ENCODE assay signal across 32 cellular contexts in the genomic region with DNA sequence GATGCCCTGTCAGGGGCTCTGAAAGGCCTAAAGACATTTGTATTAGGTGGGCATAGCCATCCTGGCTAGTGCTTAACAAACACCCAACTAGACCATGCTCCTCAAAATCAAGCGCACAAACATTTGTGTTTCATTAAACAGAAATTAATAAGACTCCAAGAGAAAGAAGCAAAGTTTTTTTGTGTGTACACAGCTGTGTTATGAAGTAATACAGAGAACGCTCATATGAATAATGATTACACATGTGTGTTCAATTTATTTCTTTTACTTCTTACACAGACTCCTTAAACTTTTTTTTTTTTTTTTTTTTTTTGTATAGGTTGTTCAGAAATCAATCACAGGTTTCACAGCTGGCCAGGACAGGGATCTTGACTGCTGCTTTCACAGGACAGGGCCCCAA.
"Had no signal": no experiment of that assay in that cellular context is flagged by ENCODE, and none has a peak within 500 bp of the region (broad histone marks: within the 10 kb centered on the region; RNA-seq: fewer than 3 reads in every experiment).

No MANE protein-coding gene starts in this region.

- H3K36me3 ChIP-seq: neutrophil, right lobe of liver, spleen, suprapubic skin, tibial artery, transverse colon, upper lobe of right lung, uterus had no signal

- H3K36me3 Mint-ChIP-seq: naive thymus-derived CD8-positive, alpha-beta T cell; natural killer cell treated with Interleukin-12 subunit alpha and Interleukin-12 subunit beta and Interleukin-15 and Interleukin-18, amount 100 ng/mL, for 72 hours; type B pancreatic cell had no signal

- DNase-seq: naive thymus-derived CD8-positive, alpha-beta T cell; nephron progenitor cell; nucleus accumbens; posterior cingulate gyrus; psoas muscle; right cardiac atrium; right lobe of liver; spleen; stimulated activated CD4-positive, alpha-beta T cell treated with anti-CD3 and anti-CD28 coated beads, Interleukin-12 subunit alpha, Interleukin-12 subunit beta, amount 100 ng/mL, for 4 hours; stimulated activated CD4-positive, alpha-beta T cell treated with anti-CD3 and anti-CD28 coated beads, Interleukin-1b, Interleukin-23, amount 100 ng/mL, for 48 hours; stimulated activated CD4-positive, alpha-beta T cell treated with anti-CD3 and anti-CD28 coated beads, Interleukin-4, amount 100 ng/mL, for 1 hour; stimulated activated CD4-positive, alpha-beta T cell treated with anti-CD3 and anti-CD28 coated beads, Interleukin-4, amount 100 ng/mL, for 4 hours; stimulated activated CD8-positive, alpha-beta memory T cell treated with anti-CD3 and anti-CD28 coated beads, Interleukin-4, amount 100 ng/mL, for 48 hours; stimulated activated naive CD4-positive, alpha-beta T cell; stimulated activated naive CD8-positive, alpha-beta T cell treated with anti-CD3 and anti-CD28 coated beads, Interleukin-15, amount 100 ng/mL, for 72 hours; stimulated activated naive CD8-positive, alpha-beta T cell treated with anti-CD3 and anti-CD28 coated beads, Interleukin-15, Interleukin-2, amounts not matched to agents 100 U/mL and 50 U/mL, for 24 hours; substantia nigra; testis; tibial artery; transverse colon; upper lobe of right lung; uterus had no signal

- H3K4me1 Mint-ChIP-seq: nephron progenitor cell had no signal

- H3K4me3 ChIP-seq: psoas muscle, right lobe of liver, skin epidermis, smooth muscle cell, spleen, suprapubic skin, testis, tibial artery, transverse colon, upper lobe of right lung, uterus had no signal

- H3K27ac ChIP-seq: neutrophil, parathyroid adenoma, psoas muscle, right lobe of liver, skin epidermis, spleen, suprapubic skin, testis, tibial artery, transverse colon, upper lobe of right lung, uterus had no signal

- H3K4me1 ChIP-seq: parathyroid adenoma, psoas muscle, right lobe of liver, suprapubic skin, testis, tibial artery, transverse colon, upper lobe of right lung, uterus had no signal

- H3K27ac Mint-ChIP-seq: naive thymus-derived CD8-positive, alpha-beta T cell; natural killer cell treated with Interleukin-12 subunit alpha and Interleukin-12 subunit beta and Interleukin-15 and Interleukin-18, amount 100 ng/mL, for 72 hours; nephron progenitor cell; progenitor cell of endocrine pancreas; stimulated activated memory B cell treated with anti-CD40 and anti-IgM and Interleukin-4, amounts not matched to agents 10 μg/mL and 1 μg/mL and 100 μg/mL, for 72 hours; stimulated activated naive CD8-positive, alpha-beta T cell treated with anti-CD3 and anti-CD28 coated beads, Interleukin-15, amount 100 ng/mL, for 72 hours; type B pancreatic cell had no signal

- H3K27me3 ChIP-seq: neutrophil, right lobe of liver, spleen, suprapubic skin, testis, tibial artery, transverse colon, upper lobe of right lung, uterus had no signal

- H3K9me3 Mint-ChIP-seq: natural killer cell treated with Interleukin-12 subunit alpha and Interleukin-12 subunit beta and Interleukin-15 and Interleukin-18, amount 100 ng/mL, for 72 hours; stimulated activated naive CD8-positive, alpha-beta T cell treated with anti-CD3 and anti-CD28 coated beads, Interleukin-15, amount 100 ng/mL, for 72 hours had no signal

- H3K27me3 Mint-ChIP-seq: stimulated activated memory B cell treated with anti-CD40 and anti-IgM and Interleukin-4, amounts not matched to agents 10 μg/mL and 1 μg/mL and 100 μg/mL, for 72 hours; stimulated activated naive CD8-positive, alpha-beta T cell treated with anti-CD3 and anti-CD28 coated beads, Interleukin-15, amount 100 ng/mL, for 72 hours; type B pancreatic cell had no signal

- H3K9me3 ChIP-seq: neutrophil, right lobe of liver, spleen, suprapubic skin, testis, tibial artery, upper lobe of right lung, uterus had no signal

- H3K4me3 Mint-ChIP-seq: naive thymus-derived CD8-positive, alpha-beta T cell; natural killer cell treated with Interleukin-12 subunit alpha and Interleukin-12 subunit beta and Interleukin-15 and Interleukin-18, amount 100 ng/mL, for 72 hours; nephron progenitor cell; neural crest cell; stimulated activated memory B cell treated with anti-CD40 and anti-IgM and Interleukin-4, amounts not matched to agents 10 μg/mL and 1 μg/mL and 100 μg/mL, for 72 hours; stimulated activated naive CD8-positive, alpha-beta T cell treated with anti-CD3 and anti-CD28 coated beads, Interleukin-15, amount 100 ng/mL, for 72 hours; type B pancreatic cell had no signal
